In genomic region chr9:26228273-26228672, GRCh38 we compare ENCODE assay signal across 21 cellular contexts.
"Had no signal": no experiment of that assay in that cellular context is flagged by ENCODE, and none has a peak within 500 bp of the region (broad histone marks: within the 10 kb centered on the region; RNA-seq: fewer than 3 reads in every experiment).

No MANE protein-coding gene starts in this region.

- DNase-seq: activated CD4-positive, alpha-beta memory T cell treated with anti-CD3 and anti-CD28 coated beads for 36 hours; activated CD4-positive, alpha-beta T cell treated with anti-CD3 and anti-CD28 coated beads, Interleukin-2, amount 10 ng/mL, durations not matched to agents 7 days and 5 days; activated CD4-positive, CD25-positive, alpha-beta regulatory T cell; activated gamma-delta T cell treated with Interleukin-2 at 50 U/mL for 16 hours; activated naive CD4-positive, alpha-beta T cell treated with anti-CD3 and anti-CD28 coated beads, Interleukin-2, amount 10 ng/mL, durations not matched to agents 7 days and 5 days; activated naive CD8-positive, alpha-beta T cell treated with anti-CD3 and anti-CD28 coated beads for 36 hours; activated T-cell treated with anti-CD3 and anti-CD28 coated beads for 4 hours; activated T-cell treated with anti-CD3 and anti-CD28 coated beads, Interleukin-2, amount 50 U/mL, for 48 hours; caudate nucleus; NCI-H1048; NCI-H146; NCI-H187 treated with DMSO at 0.1 percent for 48 hours; NCI-H2081 treated with DMSO at 0.1 percent for 48 hours; NCI-H446; NCI-H524; SIG-M5; T-helper 17 cell; T-helper 9 cell had no signal

- H3K36me3 ChIP-seq: breast epithelium had no signal

- H3K9me3 ChIP-seq: breast epithelium had no signal

- H3K27ac ChIP-seq: breast epithelium, KMS-11, VCaP had no signal

- H3K4me3 ChIP-seq: breast epithelium had no signal

- H3K27me3 ChIP-seq: breast epithelium had no signal

- H3K4me1 ChIP-seq: breast epithelium had no signal

- ATAC-seq: T-helper 17 cell had no signal
